17 cellular contexts compared by ENCODE assay signal in genomic region chr9:123080444-123080843, GRCh38. TPM values are rescaled to one million over a fixed set of nuclear protein-coding genes. Genes with fewer than 3 reads are reported as not detected.
DNase-seq lines count a peak whose midpoint lies in the region; ATAC-seq and TF ChIP-seq lines count a peak whose summit lies in the region.
"Had no signal": no experiment of that assay in that cellular context is flagged by ENCODE, and none has a peak within 500 bp of the region (broad histone marks: within the 10 kb centered on the region; RNA-seq: fewer than 3 reads in every experiment).

No MANE protein-coding gene starts in this region.

- TF ChIP-seq CTCF in NB4 (IDR thresholded peaks at IDR 0.05; ENCODE audit: low read depth, low read length) (no peak), osteocyte (IDR thresholded peaks at IDR 0.05) (no peak)

- DNase-seq in KBM-7 (peak; percentile 12), NB4 (ENCODE audit: low read depth) (peak; percentile 9), osteocyte (ENCODE audit: extremely low spot score, unreplicated experiment) (no peak), Ammon's horn (ENCODE audit: low spot score) (no peak)
- DNase-seq: AML-193; Calu3; CD4-positive, alpha-beta memory T cell; DMS79 treated with DMSO at 0.1 percent for 48 hours; IMR-90 had no signal

- in situ Hi-C loops in KBM-7 (cut with MboI; ENCODE audit: low pct_unique_long_range_greater_than_20kb, low sequenced_read_pairs) = loop anchor here (10.0 kb wide), 1 partner anchor 274 kb away; the partner anchor contains the start of gene CRB2

- H3K36me3 Mint-ChIP-seq in osteocyte (ENCODE audit: unreplicated experiment) = peaks cover 46% of the 10 kb centered on the region

- no peak overlapping the region for H3K4me3 ChIP-seq in NB4 (ENCODE audit: low read depth, low read length)
- H3K4me3 ChIP-seq: BLaER1, GM12878, HAP-1, K562 had no signal

- no peak for TF ChIP-seq POLR2A in NB4 (IDR thresholded peaks at IDR 0.05; ENCODE audit: extremely low read depth, insufficient read length)

- H3K4me1 Mint-ChIP-seq in osteocyte (ENCODE audit: unreplicated experiment) = peaks cover 42% of the 10 kb centered on the region
- H3K4me1 Mint-ChIP-seq: CD14-positive monocyte; CD4-positive, alpha-beta memory T cell had no signal

- no peaks in the 10 kb centered on the region for H3K27me3 Mint-ChIP-seq in osteocyte (ENCODE audit: unreplicated experiment)
- H3K27me3 Mint-ChIP-seq: CD4-positive, alpha-beta memory T cell had no signal

- no peak overlapping the region for H3K4me3 Mint-ChIP-seq in osteocyte (ENCODE audit: unreplicated experiment)
- H3K4me3 Mint-ChIP-seq: CD14-positive monocyte; CD4-positive, alpha-beta memory T cell had no signal

- peak overlapping the region; percentile 14 for H3K27ac Mint-ChIP-seq in osteocyte (ENCODE audit: unreplicated experiment)
- H3K27ac Mint-ChIP-seq: CD14-positive monocyte had no signal

- ATAC-seq in HG02938 (IDR thresholded peaks at IDR 0.05; ENCODE audit: unreplicated experiment) (no peak), GM18498 (IDR thresholded peaks at IDR 0.05; ENCODE audit: unreplicated experiment) (no peak)
- ATAC-seq: GM12878, K562 had no signal

- no peaks in the 10 kb centered on the region for H3K9me3 Mint-ChIP-seq in osteocyte (ENCODE audit: unreplicated experiment)
- H3K9me3 Mint-ChIP-seq: CD14-positive monocyte had no signal

RNA-seq across cellular contexts. Expression of gene GPR21, which starts 47.0 kb away (rescaled TPM):
- 3.4 and 4.3 TPM in 2 replicates for total RNA-seq in osteocyte
- total RNA-seq: H4 had no signal

Comparison
In these comparisons a context has a peak if more than half of its experiments do, and no peak if none do; other contexts are left out.
1. DNase-seq: peak in KBM-7 (single experiment) and NB4 (single experiment); none in osteocyte (single experiment) and Ammon's horn (single experiment).